Comparison of ENCODE assay signal across 13 cellular contexts in genomic region chr5:27472875-27473274, GRCh38.
DNase-seq lines count a peak whose midpoint lies in the region; ATAC-seq and TF ChIP-seq lines count a peak whose summit lies in the region.
"Had no signal": no experiment of that assay in that cellular context is flagged by ENCODE, and none has a peak within 500 bp of the region (broad histone marks: within the 10 kb centered on the region; RNA-seq: fewer than 3 reads in every experiment).

No MANE protein-coding gene starts in this region.

- no peak overlapping the region for H2BK5ac ChIP-seq in mesendoderm (ENCODE audit: low read length)

- peak overlapping the region; percentile 73 for H3K56ac ChIP-seq in mesendoderm (ENCODE audit: low read length)

- no peak overlapping the region for H2BK15ac ChIP-seq in mesendoderm (replicated peaks; ENCODE audit: low read depth)

- WGBS in mesendoderm (ENCODE audit: extremely low coverage, insufficient coverage, low lambda C conversion rate) = no CpG with 5 or more reads among the region's 4 CpGs

- no peak overlapping the region for H2AK5ac ChIP-seq in mesendoderm (ENCODE audit: low read length)

- peak; percentile 24 for ATAC-seq in HG02798 (IDR thresholded peaks at IDR 0.05; ENCODE audit: poor library complexity, unreplicated experiment)
- ATAC-seq: psoas muscle, T-helper 17 cell had no signal

- no peak overlapping the region for H3K4me2 ChIP-seq in mesendoderm (ENCODE audit: low read length)

- H3K4me1 ChIP-seq in mesendoderm (ENCODE audit: control insufficient read depth, low read depth, low read length) = no peaks in the 10 kb centered on the region
- H3K4me1 ChIP-seq: psoas muscle had no signal

- H3K79me2 ChIP-seq in mesendoderm (ENCODE audit: control insufficient read depth, insufficient read depth, low read length) = peaks cover 4% of the 10 kb centered on the region

- H4K5ac ChIP-seq in mesendoderm (ENCODE audit: low read length) = no peak overlapping the region

- peaks cover 7% of the 10 kb centered on the region for H3K36me3 ChIP-seq in mesendoderm (ENCODE audit: control insufficient read depth, insufficient read depth, low read length)

- peak overlapping the region; percentile 60 for H3K9ac ChIP-seq in mesendoderm (ENCODE audit: low read length)

- TF ChIP-seq CTCF in GM12865 (IDR thresholded peaks at IDR 0.05; ENCODE audit: insufficient read depth, low read depth, low read length, missing control alignments) (no peak), WI38 (IDR thresholded peaks at IDR 0.05; ENCODE audit: low read depth, low read length) (no peak), foreskin fibroblast (IDR thresholded peaks at IDR 0.05; ENCODE audit: low read depth, low read length) (no peak), dorsolateral prefrontal cortex (IDR thresholded peaks at IDR 0.05 in 54 of 56, conservative IDR thresholded peaks at IDR 0.05 in 2 of 56; ENCODE audit: low read depth in 1 of 56, partially characterized antibody in 56 of 56) (no peak)

- H2BK120ac ChIP-seq in mesendoderm (ENCODE audit: low read depth, low read length) = no peak overlapping the region

- peak overlapping the region; percentile 57 for H3K4me3 ChIP-seq in GM12865 (ENCODE audit: low read depth, low read length)
- H3K4me3 ChIP-seq in WI38 (ENCODE audit: low read depth, low read length) = peak overlapping the region; percentile 92
- H3K4me3 ChIP-seq in mesendoderm (ENCODE audit: low read length) = peak overlapping the region; percentile 68
- peak overlapping the region in 1 of 2 donors; percentile 44 for H3K4me3 ChIP-seq in foreskin fibroblast (ENCODE audit: low read depth in 1 of 2, low read length in 2 of 2)
- H3K4me3 ChIP-seq in dorsolateral prefrontal cortex = no peak overlapping the region
- H3K4me3 ChIP-seq: psoas muscle had no signal

- DNase-seq in GM12865 (ENCODE audit: low read depth) (peak; percentile 29), mesendoderm (peak; percentile 48), NCI-H345 (lab: John Stamatoyannopoulos, UW) (no peak), foreskin fibroblast (no peak), dorsolateral prefrontal cortex (no peak), posterior vena cava (ENCODE audit: low spot score) (no peak)
- DNase-seq: amniotic stem cell; effector memory CD4-positive, alpha-beta T cell; NCI-H526; psoas muscle; T-helper 17 cell had no signal

- no peak overlapping the region for H3K27ac ChIP-seq in mesendoderm (ENCODE audit: low read depth, low read length)
- H3K27ac ChIP-seq in dorsolateral prefrontal cortex = no peak overlapping the region
- H3K27ac ChIP-seq: psoas muscle had no signal

- intact Hi-C loops in dorsolateral prefrontal cortex (cut with DNase I) (no loop called here), posterior vena cava (cut with DNase I) (no loop called here)

- no peak overlapping the region for H3K4ac ChIP-seq in mesendoderm (ENCODE audit: low read depth, low read length)

- H3K23ac ChIP-seq in mesendoderm (ENCODE audit: low read length) = no peak overlapping the region

- H4K8ac ChIP-seq in mesendoderm (ENCODE audit: low read depth, low read length) = no peak overlapping the region

- peak overlapping the region; percentile 80 for H3K18ac ChIP-seq in mesendoderm (ENCODE audit: low read length)

- H3K79me1 ChIP-seq in mesendoderm (ENCODE audit: low read length) = peaks cover 2% of the 10 kb centered on the region

- no peaks in the 10 kb centered on the region for H3K27me3 ChIP-seq in mesendoderm (ENCODE audit: insufficient read depth, low read length, poor library complexity)
- H3K27me3 ChIP-seq in dorsolateral prefrontal cortex = no peaks in the 10 kb centered on the region

Comparison
In these comparisons a context has a peak if more than half of its experiments do, and no peak if none do; other contexts are left out.
1. DNase-seq: peak in GM12865 (single experiment) and mesendoderm (single experiment); none in NCI-H345 (single experiment), foreskin fibroblast (0 of 2), dorsolateral prefrontal cortex (0 of 10) and posterior vena cava (single experiment).
2. H3K4me3 ChIP-seq: peak in GM12865 (single experiment), WI38 (single experiment) and mesendoderm (single experiment); none in dorsolateral prefrontal cortex (0 of 59).